Comparison of ENCODE assay signal across 8 cellular contexts in genomic region chr20:51767867-51768758, GRCh38. TPM values are rescaled to one million over a fixed set of nuclear protein-coding genes. Genes with fewer than 3 reads are reported as not detected.
DNase-seq lines count a peak whose midpoint lies in the region; ATAC-seq and TF ChIP-seq lines count a peak whose summit lies in the region.

A gene with protein sequence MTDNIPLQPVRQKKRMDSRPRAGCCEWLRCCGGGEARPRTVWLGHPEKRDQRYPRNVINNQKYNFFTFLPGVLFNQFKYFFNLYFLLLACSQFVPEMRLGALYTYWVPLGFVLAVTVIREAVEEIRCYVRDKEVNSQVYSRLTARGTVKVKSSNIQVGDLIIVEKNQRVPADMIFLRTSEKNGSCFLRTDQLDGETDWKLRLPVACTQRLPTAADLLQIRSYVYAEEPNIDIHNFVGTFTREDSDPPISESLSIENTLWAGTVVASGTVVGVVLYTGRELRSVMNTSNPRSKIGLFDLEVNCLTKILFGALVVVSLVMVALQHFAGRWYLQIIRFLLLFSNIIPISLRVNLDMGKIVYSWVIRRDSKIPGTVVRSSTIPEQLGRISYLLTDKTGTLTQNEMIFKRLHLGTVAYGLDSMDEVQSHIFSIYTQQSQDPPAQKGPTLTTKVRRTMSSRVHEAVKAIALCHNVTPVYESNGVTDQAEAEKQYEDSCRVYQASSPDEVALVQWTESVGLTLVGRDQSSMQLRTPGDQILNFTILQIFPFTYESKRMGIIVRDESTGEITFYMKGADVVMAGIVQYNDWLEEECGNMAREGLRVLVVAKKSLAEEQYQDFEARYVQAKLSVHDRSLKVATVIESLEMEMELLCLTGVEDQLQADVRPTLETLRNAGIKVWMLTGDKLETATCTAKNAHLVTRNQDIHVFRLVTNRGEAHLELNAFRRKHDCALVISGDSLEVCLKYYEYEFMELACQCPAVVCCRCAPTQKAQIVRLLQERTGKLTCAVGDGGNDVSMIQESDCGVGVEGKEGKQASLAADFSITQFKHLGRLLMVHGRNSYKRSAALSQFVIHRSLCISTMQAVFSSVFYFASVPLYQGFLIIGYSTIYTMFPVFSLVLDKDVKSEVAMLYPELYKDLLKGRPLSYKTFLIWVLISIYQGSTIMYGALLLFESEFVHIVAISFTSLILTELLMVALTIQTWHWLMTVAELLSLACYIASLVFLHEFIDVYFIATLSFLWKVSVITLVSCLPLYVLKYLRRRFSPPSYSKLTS (minus strand): TSS chr20:51768390. CDS start chr20:51768369, 21 bp downstream.

- H3K27me3 ChIP-seq in RWPE2 (ENCODE audit: insufficient read depth, poor library complexity, severe bottlenecking) (no peaks in the 10 kb centered on the region), tibial artery (no peaks in the 10 kb centered on the region)

- H3K9me3 ChIP-seq in RWPE2 (ENCODE audit: severe bottlenecking), result no peaks in the 10 kb centered on the region
- H3K9me3 ChIP-seq in mesodermal cell (ENCODE audit: control insufficient read depth, low read length), result no peaks in the 10 kb centered on the region
- no peaks in the 10 kb centered on the region for H3K9me3 ChIP-seq in tibial artery

- H3K4me1 ChIP-seq in RWPE2 (ENCODE audit: insufficient read depth, poor library complexity, severe bottlenecking) (peaks cover 8% of the 10 kb centered on the region), mesodermal cell (ENCODE audit: control insufficient read depth, insufficient read depth, low read length, poor library complexity, severe bottlenecking) (no peaks in the 10 kb centered on the region), tibial artery (peaks cover 0 to 8% (median 2%) of the 10 kb centered on the region in 4 donors)

- H3K36me3 ChIP-seq in RWPE2 (ENCODE audit: low read depth) (no peaks in the 10 kb centered on the region), mesodermal cell (ENCODE audit: control insufficient read depth, insufficient read depth, low read length) (peaks cover 7% of the 10 kb centered on the region), tibial artery (no peaks in the 10 kb centered on the region)

- DNase-seq in DMS 273 (lab: John Stamatoyannopoulos, UW; ENCODE audit: unreplicated experiment) (peak; percentile 63), DMS 273 treated with DMSO at 0.1 percent for 48 hours (lab: John Stamatoyannopoulos, UW) (no peak), RWPE2 (ENCODE audit: low spot score) (no peak), epidermal melanocyte (ENCODE audit: insufficient read length, low spot score) (peak; percentile 40), tibial artery (peak in 1 of 2 donors; percentile 69), NCI-H1436 treated with DMSO at 0.1 percent for 48 hours (lab: John Stamatoyannopoulos, UW) (no peak)

- 2% methylated on average over 50 to 95 of the region's 131 CpGs for WGBS in mesodermal cell (ENCODE audit: insufficient coverage in 2 of 2), 2 experiments

- peak; percentile 41 for TF ChIP-seq CTCF in RWPE2 (IDR thresholded peaks at IDR 0.05; ENCODE audit: poor library complexity, severe bottlenecking)
- TF ChIP-seq CTCF in tibial artery (IDR thresholded peaks at IDR 0.05), result no peak

- H3K27ac ChIP-seq in RWPE2 (ENCODE audit: poor library complexity, severe bottlenecking) (peak within 1 kb of the TSS; percentile 33), mesodermal cell (ENCODE audit: low read depth, low read length, severe bottlenecking) (no peak within 1 kb of the TSS), tibial artery (peak within 1 kb of the TSS; percentile 76 to 87)

- intact Hi-C loops in tibial artery (cut with DNase I; ENCODE audit: low total_unique reads), result no loop called here

- H3K4me3 ChIP-seq in RWPE2 (ENCODE audit: severe bottlenecking) (peak within 1 kb of the TSS; percentile 48), mesodermal cell (ENCODE audit: extremely low read depth, insufficient read depth, low read length, poor library complexity, severe bottlenecking) (peak within 1 kb of the TSS; percentile 61), tibial artery (peak within 1 kb of the TSS; percentile 78 to 96)

- ATAC-seq in RWPE2 (ENCODE audit: low read depth) (peak; percentile 30), HG02623 (IDR thresholded peaks at IDR 0.05; ENCODE audit: unreplicated experiment) (no peak)

RNA-seq across cellular contexts. Expression of the gene that starts here (rescaled TPM):
- 8.6 TPM for polyA plus RNA-seq in mesodermal cell (2013, experiment 1 of 2)
- 7.2 TPM for polyA plus RNA-seq in mesodermal cell (2013, experiment 2 of 2)

Comparison
In these comparisons a context has a peak if more than half of its experiments do, and no peak if none do; other contexts are left out.
1. DNase-seq: peak in DMS 273 (single experiment) and epidermal melanocyte (single experiment); none in DMS 273 treated with DMSO at 0.1 percent for 48 hours (single experiment), RWPE2 (single experiment) and NCI-H1436 treated with DMSO at 0.1 percent for 48 hours (single experiment).
2. Peak in every context shown above with its lines, with median percentiles within 50 percentile points of each other: H3K4me3 ChIP-seq.